1 cellular context compared by ENCODE assay signal in the genomic region with DNA sequence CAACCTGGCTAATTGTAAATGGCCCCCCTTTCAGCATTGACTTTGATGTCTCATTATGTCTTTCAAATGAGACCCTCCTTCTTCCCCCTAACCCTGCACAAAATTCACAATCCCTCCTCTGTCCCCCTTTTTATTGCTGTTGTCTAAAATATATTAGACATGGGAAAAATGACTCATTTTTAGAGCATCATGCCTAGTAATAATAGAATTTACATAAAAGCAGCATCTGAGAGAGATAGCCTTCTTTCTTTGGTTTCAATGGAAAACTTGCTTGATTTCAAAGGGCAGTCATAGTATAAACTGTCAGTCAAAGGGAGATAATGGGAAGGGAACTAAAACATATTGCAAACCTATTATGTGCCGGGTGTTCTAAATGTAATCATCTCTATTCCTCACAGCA.
TF ChIP-seq lines count a peak whose summit lies in the region.

No MANE protein-coding gene starts in this region.

TF ChIP-seq in SK-N-SH, 30 proteins besides CTCF, POLR2A, EP300 and RAD21:
- 0 out of 2 replicates have a peak, but pooled peaks have one; percentile 6 for TF ChIP-seq JUND (IDR thresholded peaks at IDR 0.05)
- no peak for TF ChIP-seq GATA2 (CRISPR knock-in tag; IDR thresholded peaks at IDR 0.05)
- TF ChIP-seq, protein P1, sequence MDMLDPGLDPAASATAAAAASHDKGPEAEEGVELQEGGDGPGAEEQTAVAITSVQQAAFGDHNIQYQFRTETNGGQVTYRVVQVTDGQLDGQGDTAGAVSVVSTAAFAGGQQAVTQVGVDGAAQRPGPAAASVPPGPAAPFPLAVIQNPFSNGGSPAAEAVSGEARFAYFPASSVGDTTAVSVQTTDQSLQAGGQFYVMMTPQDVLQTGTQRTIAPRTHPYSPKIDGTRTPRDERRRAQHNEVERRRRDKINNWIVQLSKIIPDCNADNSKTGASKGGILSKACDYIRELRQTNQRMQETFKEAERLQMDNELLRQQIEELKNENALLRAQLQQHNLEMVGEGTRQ (IDR thresholded peaks at IDR 0.05; ENCODE audit: borderline replicate concordance, low read depth, low read length), result no peak
- no peak for TF ChIP-seq SMC3 (IDR thresholded peaks at IDR 0.05; ENCODE audit: low read depth, low read length)
- TF ChIP-seq, protein P2, sequence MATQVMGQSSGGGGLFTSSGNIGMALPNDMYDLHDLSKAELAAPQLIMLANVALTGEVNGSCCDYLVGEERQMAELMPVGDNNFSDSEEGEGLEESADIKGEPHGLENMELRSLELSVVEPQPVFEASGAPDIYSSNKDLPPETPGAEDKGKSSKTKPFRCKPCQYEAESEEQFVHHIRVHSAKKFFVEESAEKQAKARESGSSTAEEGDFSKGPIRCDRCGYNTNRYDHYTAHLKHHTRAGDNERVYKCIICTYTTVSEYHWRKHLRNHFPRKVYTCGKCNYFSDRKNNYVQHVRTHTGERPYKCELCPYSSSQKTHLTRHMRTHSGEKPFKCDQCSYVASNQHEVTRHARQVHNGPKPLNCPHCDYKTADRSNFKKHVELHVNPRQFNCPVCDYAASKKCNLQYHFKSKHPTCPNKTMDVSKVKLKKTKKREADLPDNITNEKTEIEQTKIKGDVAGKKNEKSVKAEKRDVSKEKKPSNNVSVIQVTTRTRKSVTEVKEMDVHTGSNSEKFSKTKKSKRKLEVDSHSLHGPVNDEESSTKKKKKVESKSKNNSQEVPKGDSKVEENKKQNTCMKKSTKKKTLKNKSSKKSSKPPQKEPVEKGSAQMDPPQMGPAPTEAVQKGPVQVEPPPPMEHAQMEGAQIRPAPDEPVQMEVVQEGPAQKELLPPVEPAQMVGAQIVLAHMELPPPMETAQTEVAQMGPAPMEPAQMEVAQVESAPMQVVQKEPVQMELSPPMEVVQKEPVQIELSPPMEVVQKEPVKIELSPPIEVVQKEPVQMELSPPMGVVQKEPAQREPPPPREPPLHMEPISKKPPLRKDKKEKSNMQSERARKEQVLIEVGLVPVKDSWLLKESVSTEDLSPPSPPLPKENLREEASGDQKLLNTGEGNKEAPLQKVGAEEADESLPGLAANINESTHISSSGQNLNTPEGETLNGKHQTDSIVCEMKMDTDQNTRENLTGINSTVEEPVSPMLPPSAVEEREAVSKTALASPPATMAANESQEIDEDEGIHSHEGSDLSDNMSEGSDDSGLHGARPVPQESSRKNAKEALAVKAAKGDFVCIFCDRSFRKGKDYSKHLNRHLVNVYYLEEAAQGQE (IDR thresholded peaks at IDR 0.05; ENCODE audit: low read depth, low read length), result no peak
- TF ChIP-seq RXRA (IDR thresholded peaks at IDR 0.05; ENCODE audit: borderline replicate concordance, low read depth), result no peak
- no peak for TF ChIP-seq GABPA (IDR thresholded peaks at IDR 0.05; ENCODE audit: low read depth)
- no peak for TF ChIP-seq NRF1 (IDR thresholded peaks at IDR 0.05; ENCODE audit: low read depth, low read length)
